ENCODE assay signal across 1 cellular context in the genomic region with DNA sequence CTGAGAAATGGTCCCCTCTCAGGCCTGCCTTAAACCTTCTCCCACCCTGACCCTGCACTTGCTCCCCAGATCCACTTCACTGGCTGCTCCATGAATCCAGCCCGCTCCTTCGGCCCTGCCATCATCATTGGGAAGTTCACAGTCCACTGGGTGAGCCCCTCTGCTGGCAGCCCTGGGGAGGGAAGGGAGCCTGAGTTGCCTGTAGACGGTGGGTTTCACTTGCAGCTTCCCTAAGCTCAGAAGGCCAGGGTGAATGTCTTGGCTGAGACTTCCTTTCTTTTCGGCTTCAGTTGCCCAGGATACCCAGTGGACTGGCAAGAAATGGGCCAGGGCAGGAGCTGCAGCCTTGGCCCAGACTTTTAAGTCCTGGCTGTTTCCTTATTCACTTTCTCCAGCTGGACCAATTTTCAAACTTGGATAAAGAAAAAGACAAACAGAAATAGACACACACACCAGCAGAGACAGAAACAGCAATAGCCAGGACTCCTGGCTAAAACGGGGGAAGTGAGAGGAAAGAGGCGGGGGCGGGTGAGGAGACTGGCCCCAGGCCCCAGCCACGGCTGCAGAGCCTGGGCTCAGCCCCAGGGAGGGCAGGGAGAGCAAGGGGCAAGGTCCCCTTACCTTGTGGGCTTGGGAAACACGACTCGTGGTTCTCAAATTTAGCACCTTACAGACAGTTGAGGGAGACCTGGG.
TF ChIP-seq lines count a peak whose summit lies in the region.

No MANE protein-coding gene starts in this region.

TF ChIP-seq in GM23338, 12 proteins besides CTCF, POLR2A, EP300 and RAD21 (continued from another document):
- TF ChIP-seq, protein P1, sequence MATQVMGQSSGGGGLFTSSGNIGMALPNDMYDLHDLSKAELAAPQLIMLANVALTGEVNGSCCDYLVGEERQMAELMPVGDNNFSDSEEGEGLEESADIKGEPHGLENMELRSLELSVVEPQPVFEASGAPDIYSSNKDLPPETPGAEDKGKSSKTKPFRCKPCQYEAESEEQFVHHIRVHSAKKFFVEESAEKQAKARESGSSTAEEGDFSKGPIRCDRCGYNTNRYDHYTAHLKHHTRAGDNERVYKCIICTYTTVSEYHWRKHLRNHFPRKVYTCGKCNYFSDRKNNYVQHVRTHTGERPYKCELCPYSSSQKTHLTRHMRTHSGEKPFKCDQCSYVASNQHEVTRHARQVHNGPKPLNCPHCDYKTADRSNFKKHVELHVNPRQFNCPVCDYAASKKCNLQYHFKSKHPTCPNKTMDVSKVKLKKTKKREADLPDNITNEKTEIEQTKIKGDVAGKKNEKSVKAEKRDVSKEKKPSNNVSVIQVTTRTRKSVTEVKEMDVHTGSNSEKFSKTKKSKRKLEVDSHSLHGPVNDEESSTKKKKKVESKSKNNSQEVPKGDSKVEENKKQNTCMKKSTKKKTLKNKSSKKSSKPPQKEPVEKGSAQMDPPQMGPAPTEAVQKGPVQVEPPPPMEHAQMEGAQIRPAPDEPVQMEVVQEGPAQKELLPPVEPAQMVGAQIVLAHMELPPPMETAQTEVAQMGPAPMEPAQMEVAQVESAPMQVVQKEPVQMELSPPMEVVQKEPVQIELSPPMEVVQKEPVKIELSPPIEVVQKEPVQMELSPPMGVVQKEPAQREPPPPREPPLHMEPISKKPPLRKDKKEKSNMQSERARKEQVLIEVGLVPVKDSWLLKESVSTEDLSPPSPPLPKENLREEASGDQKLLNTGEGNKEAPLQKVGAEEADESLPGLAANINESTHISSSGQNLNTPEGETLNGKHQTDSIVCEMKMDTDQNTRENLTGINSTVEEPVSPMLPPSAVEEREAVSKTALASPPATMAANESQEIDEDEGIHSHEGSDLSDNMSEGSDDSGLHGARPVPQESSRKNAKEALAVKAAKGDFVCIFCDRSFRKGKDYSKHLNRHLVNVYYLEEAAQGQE (IDR thresholded peaks at IDR 0.05; ENCODE audit: unreplicated experiment), result no peak
